In genomic region chr19:13622727-13623126, GRCh38 we compare ENCODE assay signal across 1 cellular context.
TF ChIP-seq lines count a peak whose summit lies in the region.

No MANE protein-coding gene starts in this region.

TF ChIP-seq in H1, 55 proteins besides CTCF, POLR2A, EP300 and RAD21:
- TF ChIP-seq KDM1A (IDR thresholded peaks at IDR 0.05; ENCODE audit: borderline replicate concordance, low read length) (no peak), SIRT6 (IDR thresholded peaks at IDR 0.05; ENCODE audit: low read length) (no peak), TAF7 (optimal IDR thresholded peaks at IDR 0.05; ENCODE audit: borderline replicate concordance, low read depth, low read length) (no peak), EZH2 (IDR thresholded peaks at IDR 0.05; ENCODE audit: low read depth, low read length, severe bottlenecking) (no peak), ZNF274 (IDR thresholded peaks at IDR 0.05; ENCODE audit: borderline replicate concordance, extremely low read depth, low read length) (no peak), TEAD4 (IDR thresholded peaks at IDR 0.05; ENCODE audit: low read depth, low read length) (no peak)
